In genomic region chr4:84100071-84100470, GRCh38 we compare ENCODE assay signal across 26 cellular contexts.
DNase-seq lines count a peak whose midpoint lies in the region; ATAC-seq, FAIRE-seq and TF ChIP-seq lines count a peak whose summit lies in the region.
"Had no signal": no experiment of that assay in that cellular context is flagged by ENCODE, and none has a peak within 500 bp of the region (broad histone marks: within the 10 kb centered on the region; RNA-seq: fewer than 3 reads in every experiment).

No MANE protein-coding gene starts in this region.

- H3K4me3 Mint-ChIP-seq in astrocyte (ENCODE audit: unreplicated experiment) (no peak overlapping the region), mesothelial cell of epicardium (no peak overlapping the region)
- H3K4me3 Mint-ChIP-seq: CD14-positive monocyte; CD4-positive, alpha-beta T cell; CD8-positive, alpha-beta memory T cell had no signal

- H3K9me2 ChIP-seq in OCI-LY7 (ENCODE audit: insufficient read depth, low read length), result no peaks in the 10 kb centered on the region

- no peaks in the 10 kb centered on the region for H3K79me1 ChIP-seq in neuronal stem cell (ENCODE audit: low read depth, low read length)

- H3K9me3 Mint-ChIP-seq in astrocyte (ENCODE audit: unreplicated experiment) (no peaks in the 10 kb centered on the region), mesothelial cell of epicardium (peaks cover 10% of the 10 kb centered on the region)

- H3K27ac Mint-ChIP-seq in astrocyte (ENCODE audit: unreplicated experiment) (peak overlapping the region; percentile 73), mesothelial cell of epicardium (peak overlapping the region; percentile 14)
- H3K27ac Mint-ChIP-seq: CD14-positive monocyte; CD4-positive, alpha-beta T cell; CD8-positive, alpha-beta memory T cell had no signal

- H3K14ac ChIP-seq in neuronal stem cell (ENCODE audit: low read length), result no peak overlapping the region

- no peak overlapping the region for H2AFZ ChIP-seq in astrocyte (ENCODE audit: low read depth, low read length)
- H2AFZ ChIP-seq in neuronal stem cell (ENCODE audit: low read length), result peak overlapping the region; percentile 46
- no peak overlapping the region for H2AFZ ChIP-seq in OCI-LY7 (ENCODE audit: low read length)

- no peak overlapping the region for H4K8ac ChIP-seq in neuronal stem cell (ENCODE audit: low read depth, low read length)

- H3K23ac ChIP-seq in neuronal stem cell (ENCODE audit: low read depth, low read length, poor library complexity), result no peak overlapping the region

- no peak overlapping the region for H3K27ac ChIP-seq in astrocyte (ENCODE audit: low read depth, low read length)
- H3K27ac ChIP-seq in neuronal stem cell (replicated peaks; ENCODE audit: low read length), result no peak overlapping the region
- H3K27ac ChIP-seq in OCI-LY7 (ENCODE audit: low read depth, low read length, poor library complexity, severe bottlenecking), result no peak overlapping the region
- H3K27ac ChIP-seq: A549; BLaER1 treated with 17β-estradiol and CSF1 and Interleukin-3, amounts not matched to agents 10 nM and 100 nM had no signal

- H3K4me1 ChIP-seq in HAP-1, result peaks cover 23% of the 10 kb centered on the region
- H3K4me1 ChIP-seq in astrocyte (ENCODE audit: insufficient read depth, low read length), result no peaks in the 10 kb centered on the region
- peaks cover 2 to 7% of the 10 kb centered on the region in 2 donors for H3K4me1 ChIP-seq in neuronal stem cell (ENCODE audit: control insufficient read depth in 2 of 2, insufficient read depth in 1 of 2, low read depth in 1 of 2, low read length in 2 of 2)
- no peaks in the 10 kb centered on the region for H3K4me1 ChIP-seq in OCI-LY7 (ENCODE audit: insufficient read depth, low read length, poor library complexity, severe bottlenecking)
- H3K4me1 ChIP-seq: A549; BE2C; BLaER1 treated with 17β-estradiol and CSF1 and Interleukin-3, amounts not matched to agents 10 nM and 100 nM had no signal

- H3K9me3 ChIP-seq in HAP-1 (no peaks in the 10 kb centered on the region), astrocyte (ENCODE audit: insufficient read depth, low read depth, low read length) (no peaks in the 10 kb centered on the region), neuronal stem cell (replicated peaks in 1 of 2; ENCODE audit: control insufficient read depth in 2 of 2, insufficient read depth in 1 of 2, low read depth in 1 of 2, low read length in 2 of 2) (no peaks in the 10 kb centered on the region), OCI-LY7 (ENCODE audit: low read length) (no peaks in the 10 kb centered on the region)
- H3K9me3 ChIP-seq: A549; BE2C; BLaER1 treated with 17β-estradiol and CSF1 and Interleukin-3, amounts not matched to agents 10 nM and 100 nM had no signal

- H4K20me1 ChIP-seq in astrocyte (ENCODE audit: insufficient read depth, low read length), result no peaks in the 10 kb centered on the region
- H4K20me1 ChIP-seq in OCI-LY7 (ENCODE audit: insufficient read depth, low read length), result no peaks in the 10 kb centered on the region
- H4K20me1 ChIP-seq: BLaER1 treated with 17β-estradiol and CSF1 and Interleukin-3, amounts not matched to agents 10 nM and 100 nM had no signal

- no peak overlapping the region for H2BK12ac ChIP-seq in neuronal stem cell (ENCODE audit: low read length)

- H3K4me3 ChIP-seq in HAP-1 (no peak overlapping the region), astrocyte (ENCODE audit: insufficient read depth, low read depth, low read length) (no peak overlapping the region), neuronal stem cell (ENCODE audit: low read length in 2 of 2) (no peak overlapping the region), OCI-LY7 (ENCODE audit: low read depth, low read length, poor library complexity, severe bottlenecking) (no peak overlapping the region)
- H3K4me3 ChIP-seq: A549; BLaER1 treated with 17β-estradiol and CSF1 and Interleukin-3, amounts not matched to agents 10 nM and 100 nM had no signal

- H3K4ac ChIP-seq in neuronal stem cell (ENCODE audit: low read length), result no peak overlapping the region

- no peaks in the 10 kb centered on the region for H3K79me2 ChIP-seq in astrocyte (ENCODE audit: insufficient read depth, low read length)
- H3K79me2 ChIP-seq in OCI-LY7 (ENCODE audit: insufficient read depth, low read depth, low read length), result no peaks in the 10 kb centered on the region

- H3K9ac ChIP-seq in astrocyte (ENCODE audit: low read length) (no peak overlapping the region), neuronal stem cell (ENCODE audit: low read depth, low read length, poor library complexity) (no peak overlapping the region)
- H3K9ac ChIP-seq: BLaER1 treated with 17β-estradiol and CSF1 and Interleukin-3, amounts not matched to agents 10 nM and 100 nM had no signal

- H4K91ac ChIP-seq in neuronal stem cell (ENCODE audit: low read depth, low read length, poor library complexity), result no peak overlapping the region

- ATAC-seq in GM21447 (IDR thresholded peaks at IDR 0.05; ENCODE audit: unreplicated experiment), result no peak
- ATAC-seq: A549 had no signal

- no peak overlapping the region for H2AK5ac ChIP-seq in neuronal stem cell (ENCODE audit: low read depth, low read length)

- H3K4me2 ChIP-seq in astrocyte (ENCODE audit: low read length) (no peak overlapping the region), neuronal stem cell (ENCODE audit: insufficient read depth, low read length, poor library complexity, severe bottlenecking) (no peak overlapping the region), OCI-LY7 (ENCODE audit: low read length) (no peak overlapping the region)
- H3K4me2 ChIP-seq: A549; BLaER1 treated with 17β-estradiol and CSF1 and Interleukin-3, amounts not matched to agents 10 nM and 100 nM had no signal

- DNase-seq in HAP-1 (ENCODE audit: low spot score in 2 of 2), result peak; percentile 38 to 79
- no peak for DNase-seq in astrocyte (ENCODE audit: low read depth)
- DNase-seq in mesothelial cell of epicardium (ENCODE audit: low spot score in 2 of 2, unreplicated experiment in 2 of 2), result no peak
- DNase-seq in neuronal stem cell (ENCODE audit: low spot score), result no peak
- DNase-seq in activated CD4-positive, alpha-beta T cell treated with anti-CD3 and anti-CD28 coated beads for 4 hours, result no peak
- no peak for DNase-seq in OCI-LY7 (ENCODE audit: low spot score)
- DNase-seq: 8988T; ACHN; AML-193; BE2C; CD4-positive, alpha-beta T cell; CD8-positive, alpha-beta memory T cell; DMS 273 treated with DMSO at 0.1 percent for 48 hours; DMS79; EL; GDM1; GOT3; HCEC 1CT had no signal

- no peak overlapping the region for H2BK5ac ChIP-seq in neuronal stem cell (ENCODE audit: low read length)

- H2BK15ac ChIP-seq in neuronal stem cell (ENCODE audit: low read length), result no peak overlapping the region

- TF ChIP-seq CTCF in astrocyte (IDR thresholded peaks at IDR 0.05; ENCODE audit: insufficient read depth, low read depth, low read length) (no peak), mesothelial cell of epicardium (IDR thresholded peaks at IDR 0.05; ENCODE audit: unreplicated experiment) (no peak), OCI-LY7 (conservative IDR thresholded peaks at IDR 0.05; ENCODE audit: low read length) (no peak)

- no peak overlapping the region for H3K18ac ChIP-seq in neuronal stem cell (ENCODE audit: low read length)

- CTCF ChIA-PET in OCI-LY7 (lab: Charles Lee; ENCODE audit: unreplicated experiment), result no interaction called here

- H3K27me3 ChIP-seq in HAP-1 (ENCODE audit: low read depth) (no peaks in the 10 kb centered on the region), astrocyte (ENCODE audit: insufficient read depth, low read length) (no peaks in the 10 kb centered on the region), neuronal stem cell (ENCODE audit: control insufficient read depth in 3 of 3, insufficient read depth in 3 of 3, low read depth in 1 of 3, low read length in 3 of 3) (no peaks in the 10 kb centered on the region)
- H3K27me3 ChIP-seq: BE2C; BLaER1 treated with 17β-estradiol and CSF1 and Interleukin-3, amounts not matched to agents 10 nM and 100 nM had no signal

- intact Hi-C loops in OCI-LY7 (cut with micrococcal nuclease; ENCODE audit: unreplicated experiment), result no loop called here

- H2BK120ac ChIP-seq in neuronal stem cell (ENCODE audit: low read depth, low read length), result no peak overlapping the region

- H3K36me3 Mint-ChIP-seq in astrocyte (ENCODE audit: low read depth, unreplicated experiment) (no peaks in the 10 kb centered on the region), mesothelial cell of epicardium (no peaks in the 10 kb centered on the region)
- H3K36me3 Mint-ChIP-seq: CD14-positive monocyte; CD8-positive, alpha-beta memory T cell had no signal

- POLR2A ChIA-PET in OCI-LY7 (lab: Charles Lee), result interaction anchor here (0.6 kb wide), 1 partner anchor 848 kb away, joined by 3 read pairs; no protein-coding TSS in a partner anchor

- in situ Hi-C loops in HAP-1 (cut with MboI; ENCODE audit: low sequenced_read_pairs), result no loop called here

- no TSS peak for BruUV-seq in OCI-LY7 (replicated peaks; lab: Mats Ljungman, UMichigan)

- FAIRE-seq in astrocyte (lab: Jason Lieb, UNC), result no peak
- FAIRE-seq: A549, D721Med, GM12891, GM18507, H54 had no signal

- H3K36me3 ChIP-seq in HAP-1 (replicated peaks) (no peaks in the 10 kb centered on the region), astrocyte (ENCODE audit: insufficient read depth, low read length) (no peaks in the 10 kb centered on the region), neuronal stem cell (replicated peaks in 1 of 2; ENCODE audit: control insufficient read depth in 2 of 2, insufficient read depth in 2 of 2, low read length in 2 of 2) (no peaks in the 10 kb centered on the region), OCI-LY7 (ENCODE audit: insufficient read depth, low read length) (no peaks in the 10 kb centered on the region)
- H3K36me3 ChIP-seq: BE2C; BLaER1 treated with 17β-estradiol and CSF1 and Interleukin-3, amounts not matched to agents 10 nM and 100 nM had no signal

- H3K4me1 Mint-ChIP-seq in astrocyte (ENCODE audit: low read depth, unreplicated experiment) (peaks cover 5% of the 10 kb centered on the region), mesothelial cell of epicardium (peaks cover 11% of the 10 kb centered on the region)
- H3K4me1 Mint-ChIP-seq: CD14-positive monocyte; CD8-positive, alpha-beta memory T cell had no signal

- H3K27me3 Mint-ChIP-seq in astrocyte (ENCODE audit: low read depth, unreplicated experiment) (no peaks in the 10 kb centered on the region), mesothelial cell of epicardium (ENCODE audit: low read depth) (no peaks in the 10 kb centered on the region)
- H3K27me3 Mint-ChIP-seq: CD4-positive, alpha-beta T cell; CD8-positive, alpha-beta memory T cell had no signal

- WGBS in neuronal stem cell (ENCODE audit: extremely low coverage in 2 of 2, insufficient read length in 2 of 2, insufficient replicate concordance in 1 of 2), 2 donors, result no CpG with 5 or more reads among the region's 4 CpGs

Comparison
In these comparisons a context has a peak if more than half of its experiments do, and no peak if none do; other contexts are left out.
1. DNase-seq: peak in HAP-1 (2 of 2); none in astrocyte (single experiment), mesothelial cell of epicardium (0 of 2), neuronal stem cell (single experiment), activated CD4-positive, alpha-beta T cell treated with anti-CD3 and anti-CD28 coated beads for 4 hours (0 of 2) and OCI-LY7 (single experiment).